Comparison of ENCODE assay signal across 9 cellular contexts in the genomic region with DNA sequence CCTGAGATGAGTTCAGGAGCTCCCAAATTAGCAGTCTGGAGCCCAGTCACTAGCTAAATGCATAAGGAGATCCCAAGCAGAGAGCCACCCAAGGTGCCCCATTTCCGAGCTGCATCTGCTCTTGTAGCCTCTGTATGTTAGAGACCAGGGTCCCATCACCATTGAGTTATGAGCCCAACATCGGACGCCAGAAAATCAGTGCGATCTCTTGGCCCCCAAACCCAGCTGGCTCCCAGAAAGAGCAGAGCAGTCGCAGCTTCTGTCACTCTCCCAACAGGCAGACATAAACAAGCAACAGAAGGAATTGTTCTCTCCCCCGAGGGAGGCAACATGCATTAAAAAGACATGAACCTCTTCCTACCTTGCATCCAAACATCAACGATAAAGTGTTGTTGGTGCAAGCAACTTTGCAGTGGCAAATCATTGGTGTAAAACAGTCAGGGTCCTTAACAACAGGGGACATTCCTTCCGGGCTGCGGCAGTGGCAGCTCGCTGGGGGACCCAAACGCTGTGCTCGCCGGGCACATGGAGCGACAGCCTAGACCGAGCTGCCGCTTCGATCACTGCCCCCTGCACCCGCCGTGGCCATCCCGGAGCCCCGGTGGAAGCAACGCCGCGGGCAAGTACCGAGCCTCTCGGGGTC.
A peak's percentile ranks its signal among the peaks of the same experiment; 100 is the strongest.
DNase-seq lines count a peak whose midpoint lies in the region; ATAC-seq, FAIRE-seq and TF ChIP-seq lines count a peak whose summit lies in the region.
"Had no signal": no experiment of that assay in that cellular context is flagged by ENCODE, and none has a peak within 500 bp of the region (broad histone marks: within the 10 kb centered on the region; RNA-seq: fewer than 3 reads in every experiment).

No MANE protein-coding gene starts in this region.

- H3K36me3 ChIP-seq in HUES48 (ENCODE audit: control insufficient read depth, insufficient read depth, low read length) (no peaks in the 10 kb centered on the region), WERI-Rb-1 (no peaks in the 10 kb centered on the region)

- H3K9me3 ChIP-seq in HUES48 (ENCODE audit: control insufficient read depth, insufficient read depth, low read length): no peaks in the 10 kb centered on the region
- H3K9me3 ChIP-seq in WERI-Rb-1 (ENCODE audit: severe bottlenecking): no peaks in the 10 kb centered on the region
- H3K9me3 ChIP-seq in right cardiac atrium (ENCODE audit: control insufficient read depth, low read length): no peaks in the 10 kb centered on the region

- peak overlapping the region; percentile 97 for H3K27ac ChIP-seq in HUES48 (ENCODE audit: low read depth, low read length)
- H3K27ac ChIP-seq in WERI-Rb-1: no peak overlapping the region
- no peak overlapping the region for H3K27ac ChIP-seq in right cardiac atrium (ENCODE audit: low read length)

- intact Hi-C loops in right cardiac atrium (cut with DNase I): loop anchor here in 2 of 4 donors (5.0 to 10.0 kb wide), 2 partner anchors 155 to 158 kb away; no protein-coding TSS in a partner anchor

- no peak for FAIRE-seq in GM12891 (lab: Jason Lieb, UNC)

- DNase-seq in WERI-Rb-1: peak; percentile 37
- DNase-seq in right cardiac atrium: peak; percentile 14 to 58 (median 47)
- peak; percentile 76 for DNase-seq in retina
- no peak for DNase-seq in GM12891 (ENCODE audit: insufficient read length, low spot score)
- DNase-seq: HCEC 1CT had no signal

- no peak overlapping the region for H3K9ac ChIP-seq in HUES48 (ENCODE audit: low read depth, low read length)

- TF ChIP-seq CTCF in WERI-Rb-1 (IDR thresholded peaks at IDR 0.05; ENCODE audit: low read depth, low read length): no peak

- TF ChIP-seq POLR2A in GM12891 (IDR thresholded peaks at IDR 0.05; ENCODE audit: low read depth, low read length): no peak

- H3K27me3 ChIP-seq in HUES48 (ENCODE audit: control insufficient read depth, insufficient read depth, low read length): peaks cover 33% of the 10 kb centered on the region
- no peaks in the 10 kb centered on the region for H3K27me3 ChIP-seq in WERI-Rb-1 (ENCODE audit: insufficient read depth, low read depth, severe bottlenecking)
- H3K27me3 ChIP-seq in right cardiac atrium (ENCODE audit: control insufficient read depth, insufficient read depth): no peaks in the 10 kb centered on the region

- H3K4me1 ChIP-seq in HUES48 (ENCODE audit: control insufficient read depth, insufficient read depth, low read length) (peaks cover 21% of the 10 kb centered on the region), right cardiac atrium (ENCODE audit: control insufficient read depth, insufficient read depth, low read length) (no peaks in the 10 kb centered on the region)

- H3K4me3 ChIP-seq in HUES48 (ENCODE audit: low read depth, low read length) (peak overlapping the region; percentile 66), WERI-Rb-1 (ENCODE audit: low read depth, low read length) (peak overlapping the region; percentile 71), right cardiac atrium (ENCODE audit: low read length) (peak overlapping the region; percentile 70)

- 2% methylated on average over 26 of the region's 26 CpGs for WGBS in right cardiac atrium

- ATAC-seq in right cardiac atrium (peak; percentile 66 to 67), GM19463 (IDR thresholded peaks at IDR 0.05; ENCODE audit: unreplicated experiment) (no peak), HG03342 (IDR thresholded peaks at IDR 0.05; ENCODE audit: unreplicated experiment) (no peak), HG03432 (IDR thresholded peaks at IDR 0.05; ENCODE audit: unreplicated experiment) (no peak)

TF ChIP-seq in GM12891, 5 proteins besides CTCF, POLR2A, EP300 and RAD21:
- no peak for TF ChIP-seq PAX5 (IDR thresholded peaks at IDR 0.05; ENCODE audit: insufficient read depth, low read length, severe bottlenecking)
- no peak for TF ChIP-seq TAF1 (IDR thresholded peaks at IDR 0.05; ENCODE audit: low read depth, low read length)
- no peak for TF ChIP-seq SPI1 (IDR thresholded peaks at IDR 0.05; ENCODE audit: low read depth, low read length)
- no peak for TF ChIP-seq POLR2AphosphoS5 (IDR thresholded peaks at IDR 0.05; ENCODE audit: low read depth, low read length)
- no peak for TF ChIP-seq POU2F2 (IDR thresholded peaks at IDR 0.05; ENCODE audit: low read depth, low read length)

Comparison
In these comparisons a context has a peak if more than half of its experiments do, and no peak if none do; other contexts are left out.
1. ATAC-seq: peak in right cardiac atrium (2 of 2); none in GM19463 (single experiment), HG03342 (single experiment) and HG03432 (single experiment).
2. Peak in every context shown above with its lines, with median percentiles within 50 percentile points of each other: H3K4me3 ChIP-seq.